Comparison of ENCODE assay signal across 8 cellular contexts in genomic region chr1:18883636-18884418, GRCh38. TPM values are rescaled to one million over a fixed set of nuclear protein-coding genes. Genes with fewer than 3 reads are reported as not detected.
A peak's percentile ranks its signal among the peaks of the same experiment; 100 is the strongest.
DNase-seq lines count a peak whose midpoint lies in the region; ATAC-seq and TF ChIP-seq lines count a peak whose summit lies in the region.

No MANE protein-coding gene starts in this region.

- no peaks in the 10 kb centered on the region for H3K27me3 ChIP-seq in left lung

- no peak overlapping the region for H3K4me3 ChIP-seq in left lung

- peak; percentile 86 to 88 for TF ChIP-seq CTCF in left lung (IDR thresholded peaks at IDR 0.05)

- H3K9me3 ChIP-seq in left lung = no peaks in the 10 kb centered on the region

- H3K27ac ChIP-seq in caudate nucleus (ENCODE audit: low read depth, low read length) (no peak overlapping the region), left lung (no peak overlapping the region)

- peak; percentile 24 to 37 for DNase-seq in NCI-H2081 (lab: John Stamatoyannopoulos, UW)
- DNase-seq in NCI-H2081 treated with DMSO at 0.1 percent for 48 hours (lab: John Stamatoyannopoulos, UW) = no peak
- peak; percentile 66 for DNase-seq in NCI-H1694 (lab: John Stamatoyannopoulos, UW)
- DNase-seq in activated CD4-positive, CD25-positive, alpha-beta regulatory T cell (lab: John Stamatoyannopoulos, UW) = peak; percentile 38 to 62 (median 54)
- DNase-seq in caudate nucleus (lab: John Stamatoyannopoulos, UW) = peak in 59 of 61 donors; percentile 2 to 93 (median 69)
- peak in 1 of 2 donors; percentile 51 for DNase-seq in left lung
- peak; percentile 61 to 70 for DNase-seq in stimulated activated CD4-positive, alpha-beta T cell treated with anti-CD3 and anti-CD28 coated beads, Interleukin-4, amount 100 ng/mL, for 4 hours

- H3K4me1 ChIP-seq in left lung = no peaks in the 10 kb centered on the region

- H3K36me3 ChIP-seq in left lung = peaks cover 0 to 51% of the 10 kb centered on the region in 2 donors

- intact Hi-C loops in left lung (cut with DNase I) = no loop called here

- ATAC-seq in left lung = peak; percentile 89
- ATAC-seq in GM18868 (IDR thresholded peaks at IDR 0.05; ENCODE audit: unreplicated experiment) = no peak

RNA-seq across cellular contexts. Expression of gene ALDH4A1, which starts 18.5 kb away (rescaled TPM):
- 10 to 100 TPM; 11.3 to 17.4 TPM for total RNA-seq in left lung

RNA-seq across cellular contexts. Expression of gene TAS1R2, which starts 24.4 kb away (rescaled TPM):
- not detected for total RNA-seq in left lung
